Comparison of ENCODE assay signal across 11 cellular contexts in genomic region chr1:108610073-108610472, GRCh38. TPM values are rescaled to one million over a fixed set of nuclear protein-coding genes. Genes with fewer than 3 reads are reported as not detected.
DNase-seq lines count a peak whose midpoint lies in the region; ATAC-seq and FAIRE-seq lines count a peak whose summit lies in the region.
"Had no signal": no experiment of that assay in that cellular context is flagged by ENCODE, and none has a peak within 500 bp of the region (broad histone marks: within the 10 kb centered on the region; RNA-seq: fewer than 3 reads in every experiment).

No MANE protein-coding gene starts in this region.

- H3K27ac ChIP-seq in small intestine (ENCODE audit: low read depth in 1 of 2, low read length in 1 of 2): no peak overlapping the region
- H3K27ac ChIP-seq: 22Rv1 had no signal

- H3K4me3 ChIP-seq in small intestine (ENCODE audit: low read depth in 1 of 2, low read length in 2 of 2): no peak overlapping the region

- no peaks in the 10 kb centered on the region for H3K27me3 Mint-ChIP-seq in T-helper 2 cell treated with Interferon-gamma antibody and Interleukin-4, amounts not matched to agents 5 μg/mL and 100 μg/mL, for 36 hours (ENCODE audit: low read depth)
- H3K27me3 Mint-ChIP-seq: CD8-positive, alpha-beta memory T cell had no signal

- H3K27me3 ChIP-seq in small intestine (ENCODE audit: control insufficient read depth in 2 of 2, insufficient read depth in 2 of 2, low read length in 2 of 2): no peaks in the 10 kb centered on the region

- H3K9me3 ChIP-seq in small intestine (ENCODE audit: control insufficient read depth, low read depth): no peaks in the 10 kb centered on the region

- FAIRE-seq in small intestine (lab: Jason Lieb, UNC): no peak
- FAIRE-seq: endometrium had no signal

- ATAC-seq in sciatic nerve (peak; percentile 56), GM19395 (IDR thresholded peaks at IDR 0.05; ENCODE audit: unreplicated experiment) (no peak)

- intact Hi-C loops in sciatic nerve (cut with DNase I): no loop called here

- peaks cover 0 to 2% of the 10 kb centered on the region in 2 donors for H3K36me3 ChIP-seq in small intestine (ENCODE audit: control insufficient read depth in 2 of 2, insufficient read depth in 2 of 2, low read length in 2 of 2)

- H3K4me1 Mint-ChIP-seq in T-helper 2 cell treated with Interferon-gamma antibody and Interleukin-4, amounts not matched to agents 5 μg/mL and 100 μg/mL, for 36 hours (ENCODE audit: low read depth): peaks cover 4% of the 10 kb centered on the region
- H3K4me1 Mint-ChIP-seq: CD8-positive, alpha-beta memory T cell had no signal

- H3K4me1 ChIP-seq in small intestine (ENCODE audit: control insufficient read depth in 2 of 2, insufficient read depth in 1 of 2, low read depth in 1 of 2, low read length in 1 of 2): no peaks in the 10 kb centered on the region

- H3K9me3 Mint-ChIP-seq in T-helper 2 cell treated with Interferon-gamma antibody and Interleukin-4, amounts not matched to agents 5 μg/mL and 100 μg/mL, for 36 hours: no peaks in the 10 kb centered on the region
- H3K9me3 Mint-ChIP-seq: CD8-positive, alpha-beta memory T cell had no signal

- no peak overlapping the region for H3K27ac Mint-ChIP-seq in T-helper 2 cell treated with Interferon-gamma antibody and Interleukin-4, amounts not matched to agents 5 μg/mL and 100 μg/mL, for 36 hours

- peak; percentile 7 for DNase-seq in NCI-H146 (lab: John Stamatoyannopoulos, UW)
- DNase-seq in NCI-H146 treated with DMSO at 0.1 percent for 48 hours (lab: John Stamatoyannopoulos, UW; ENCODE audit: unreplicated experiment): no peak
- DNase-seq in NCI-H510A (lab: John Stamatoyannopoulos, UW): peak; percentile 67
- DNase-seq in fibroblast of peridontal ligament (ENCODE audit: extremely low read depth): peak; percentile 15
- no peak for DNase-seq in sciatic nerve (ENCODE audit: low spot score)
- no peak for DNase-seq in T-helper 2 cell treated with Interferon-gamma antibody and Interleukin-4, amounts not matched to agents 5 μg/mL and 100 μg/mL, for 36 hours (ENCODE audit: low spot score)
- no peak for DNase-seq in small intestine
- DNase-seq: CD8-positive, alpha-beta memory T cell had no signal

- WGBS in small intestine, 3 donors: 70 to 82% (median 77%) methylated on average over 2 of the region's 2 CpGs

- peaks cover 24% of the 10 kb centered on the region for H3K36me3 Mint-ChIP-seq in T-helper 2 cell treated with Interferon-gamma antibody and Interleukin-4, amounts not matched to agents 5 μg/mL and 100 μg/mL, for 36 hours (ENCODE audit: low read depth)

- H3K4me3 Mint-ChIP-seq in T-helper 2 cell treated with Interferon-gamma antibody and Interleukin-4, amounts not matched to agents 5 μg/mL and 100 μg/mL, for 36 hours: no peak overlapping the region
- H3K4me3 Mint-ChIP-seq: CD8-positive, alpha-beta memory T cell had no signal

RNA-seq across cellular contexts. Expression of gene EEIG2, which starts 50.2 kb away (rescaled TPM):
- 32.3 TPM for total RNA-seq in sciatic nerve
- 10 to 100 TPM in 1 of 3 donors, 1 to 10 TPM in 2; 7.8 to 10.9 (median 8.3) TPM for polyA plus RNA-seq in small intestine

RNA-seq across cellular contexts. Expression of gene HENMT1, which starts 50.8 kb away (rescaled TPM):
- total RNA-seq in sciatic nerve: 3.9 TPM
- polyA plus RNA-seq in small intestine: 10 to 100 TPM in 1 of 3 donors, 1 to 10 TPM in 2; 9.2 to 10.8 (median 10.0) TPM

Comparison
In these comparisons a context has a peak if more than half of its experiments do, and no peak if none do; other contexts are left out.
1. DNase-seq: peak in NCI-H146 (single experiment), NCI-H510A (single experiment) and fibroblast of peridontal ligament (single experiment); none in NCI-H146 treated with DMSO at 0.1 percent for 48 hours (single experiment), sciatic nerve (single experiment), T-helper 2 cell treated with Interferon-gamma antibody and Interleukin-4, amounts not matched to agents 5 μg/mL and 100 μg/mL, for 36 hours (single experiment) and small intestine (single experiment).